Comparison of ENCODE assay signal across 2 cellular contexts in the genomic region with DNA sequence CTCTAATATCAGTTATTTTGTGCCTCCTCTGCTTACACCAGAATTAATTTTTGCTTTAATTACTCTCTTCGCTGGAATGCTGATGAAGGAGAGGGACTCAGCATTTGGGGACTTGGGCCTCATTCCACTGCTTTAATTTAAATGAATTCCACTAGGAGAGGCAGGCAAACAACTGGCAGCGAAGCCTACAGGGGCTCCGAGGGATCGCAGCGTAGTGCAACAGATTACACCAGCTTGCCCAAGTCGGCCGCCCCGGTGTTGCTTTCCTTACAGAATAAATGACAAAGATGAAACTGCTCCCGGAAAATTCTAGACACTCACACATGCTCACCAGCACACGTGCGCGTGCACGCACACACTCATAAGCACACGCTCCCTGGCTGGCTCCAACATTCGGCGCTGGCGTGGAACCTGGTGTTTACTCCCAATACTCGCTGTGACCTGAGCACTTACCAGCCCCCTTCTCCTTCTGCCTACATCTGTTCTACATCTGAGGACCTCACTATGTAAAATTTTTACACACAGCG.
TF ChIP-seq lines count a peak whose summit lies in the region.

No MANE protein-coding gene starts in this region.

TF ChIP-seq in GM23338, 12 proteins besides CTCF, POLR2A, EP300 and RAD21 (continued from another document and continues in another):
- TF ChIP-seq, protein P1, sequence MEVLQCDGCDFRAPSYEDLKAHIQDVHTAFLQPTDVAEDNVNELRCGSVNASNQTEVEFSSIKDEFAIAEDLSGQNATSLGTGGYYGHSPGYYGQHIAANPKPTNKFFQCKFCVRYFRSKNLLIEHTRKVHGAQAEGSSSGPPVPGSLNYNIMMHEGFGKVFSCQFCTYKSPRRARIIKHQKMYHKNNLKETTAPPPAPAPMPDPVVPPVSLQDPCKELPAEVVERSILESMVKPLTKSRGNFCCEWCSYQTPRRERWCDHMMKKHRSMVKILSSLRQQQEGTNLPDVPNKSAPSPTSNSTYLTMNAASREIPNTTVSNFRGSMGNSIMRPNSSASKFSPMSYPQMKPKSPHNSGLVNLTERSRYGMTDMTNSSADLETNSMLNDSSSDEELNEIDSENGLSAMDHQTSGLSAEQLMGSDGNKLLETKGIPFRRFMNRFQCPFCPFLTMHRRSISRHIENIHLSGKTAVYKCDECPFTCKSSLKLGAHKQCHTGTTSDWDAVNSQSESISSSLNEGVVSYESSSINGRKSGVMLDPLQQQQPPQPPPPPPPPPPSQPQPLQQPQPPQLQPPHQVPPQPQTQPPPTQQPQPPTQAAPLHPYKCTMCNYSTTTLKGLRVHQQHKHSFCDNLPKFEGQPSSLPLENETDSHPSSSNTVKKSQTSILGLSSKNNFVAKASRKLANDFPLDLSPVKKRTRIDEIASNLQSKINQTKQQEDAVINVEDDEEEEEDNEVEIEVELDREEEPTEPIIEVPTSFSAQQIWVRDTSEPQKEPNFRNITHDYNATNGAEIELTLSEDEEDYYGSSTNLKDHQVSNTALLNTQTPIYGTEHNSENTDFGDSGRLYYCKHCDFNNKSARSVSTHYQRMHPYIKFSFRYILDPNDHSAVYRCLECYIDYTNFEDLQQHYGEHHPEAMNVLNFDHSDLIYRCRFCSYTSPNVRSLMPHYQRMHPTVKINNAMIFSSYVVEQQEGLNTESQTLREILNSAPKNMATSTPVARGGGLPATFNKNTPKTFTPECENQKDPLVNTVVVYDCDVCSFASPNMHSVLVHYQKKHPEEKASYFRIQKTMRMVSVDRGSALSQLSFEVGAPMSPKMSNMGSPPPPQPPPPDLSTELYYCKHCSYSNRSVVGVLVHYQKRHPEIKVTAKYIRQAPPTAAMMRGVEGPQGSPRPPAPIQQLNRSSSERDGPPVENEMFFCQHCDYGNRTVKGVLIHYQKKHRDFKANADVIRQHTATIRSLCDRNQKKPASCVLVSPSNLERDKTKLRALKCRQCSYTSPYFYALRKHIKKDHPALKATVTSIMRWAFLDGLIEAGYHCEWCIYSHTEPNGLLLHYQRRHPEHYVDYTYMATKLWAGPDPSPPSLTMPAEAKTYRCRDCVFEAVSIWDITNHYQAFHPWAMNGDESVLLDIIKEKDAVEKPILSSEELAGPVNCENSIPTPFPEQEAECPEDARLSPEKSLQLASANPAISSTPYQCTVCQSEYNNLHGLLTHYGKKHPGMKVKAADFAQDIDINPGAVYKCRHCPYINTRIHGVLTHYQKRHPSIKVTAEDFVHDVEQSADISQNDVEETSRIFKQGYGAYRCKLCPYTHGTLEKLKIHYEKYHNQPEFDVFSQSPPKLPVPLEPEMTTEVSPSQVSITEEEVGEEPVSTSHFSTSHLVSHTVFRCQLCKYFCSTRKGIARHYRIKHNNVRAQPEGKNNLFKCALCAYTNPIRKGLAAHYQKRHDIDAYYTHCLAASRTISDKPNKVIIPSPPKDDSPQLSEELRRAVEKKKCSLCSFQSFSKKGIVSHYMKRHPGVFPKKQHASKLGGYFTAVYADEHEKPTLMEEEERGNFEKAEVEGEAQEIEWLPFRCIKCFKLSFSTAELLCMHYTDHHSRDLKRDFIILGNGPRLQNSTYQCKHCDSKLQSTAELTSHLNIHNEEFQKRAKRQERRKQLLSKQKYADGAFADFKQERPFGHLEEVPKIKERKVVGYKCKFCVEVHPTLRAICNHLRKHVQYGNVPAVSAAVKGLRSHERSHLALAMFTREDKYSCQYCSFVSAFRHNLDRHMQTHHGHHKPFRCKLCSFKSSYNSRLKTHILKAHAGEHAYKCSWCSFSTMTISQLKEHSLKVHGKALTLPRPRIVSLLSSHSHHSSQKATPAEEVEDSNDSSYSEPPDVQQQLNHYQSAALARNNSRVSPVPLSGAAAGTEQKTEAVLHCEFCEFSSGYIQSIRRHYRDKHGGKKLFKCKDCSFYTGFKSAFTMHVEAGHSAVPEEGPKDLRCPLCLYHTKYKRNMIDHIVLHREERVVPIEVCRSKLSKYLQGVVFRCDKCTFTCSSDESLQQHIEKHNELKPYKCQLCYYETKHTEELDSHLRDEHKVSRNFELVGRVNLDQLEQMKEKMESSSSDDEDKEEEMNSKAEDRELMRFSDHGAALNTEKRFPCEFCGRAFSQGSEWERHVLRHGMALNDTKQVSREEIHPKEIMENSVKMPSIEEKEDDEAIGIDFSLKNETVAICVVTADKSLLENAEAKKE (CRISPR knock-in tag; IDR thresholded peaks at IDR 0.05) = no peak
- TF ChIP-seq, protein P2, sequence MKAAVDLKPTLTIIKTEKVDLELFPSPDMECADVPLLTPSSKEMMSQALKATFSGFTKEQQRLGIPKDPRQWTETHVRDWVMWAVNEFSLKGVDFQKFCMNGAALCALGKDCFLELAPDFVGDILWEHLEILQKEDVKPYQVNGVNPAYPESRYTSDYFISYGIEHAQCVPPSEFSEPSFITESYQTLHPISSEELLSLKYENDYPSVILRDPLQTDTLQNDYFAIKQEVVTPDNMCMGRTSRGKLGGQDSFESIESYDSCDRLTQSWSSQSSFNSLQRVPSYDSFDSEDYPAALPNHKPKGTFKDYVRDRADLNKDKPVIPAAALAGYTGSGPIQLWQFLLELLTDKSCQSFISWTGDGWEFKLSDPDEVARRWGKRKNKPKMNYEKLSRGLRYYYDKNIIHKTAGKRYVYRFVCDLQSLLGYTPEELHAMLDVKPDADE (IDR thresholded peaks at IDR 0.05) = no peak
- TF ChIP-seq ZNF114 (CRISPR knock-in tag; IDR thresholded peaks at IDR 0.05) (no peak), ZNF331 (CRISPR knock-in tag; IDR thresholded peaks at IDR 0.05; ENCODE audit: low read depth) (no peak), POLR2AphosphoS5 (IDR thresholded peaks at IDR 0.05; ENCODE audit: low read depth) (no peak), EZH2 (IDR thresholded peaks at IDR 0.05; ENCODE audit: low read depth, unreplicated experiment) (no peak), STAT1 (IDR thresholded peaks at IDR 0.05; ENCODE audit: unreplicated experiment) (no peak), CREB1 (CRISPR knock-in tag; IDR thresholded peaks at IDR 0.05; ENCODE audit: low read depth) (no peak), NANOG (IDR thresholded peaks at IDR 0.05; ENCODE audit: borderline replicate concordance) (no peak)

TF ChIP-seq in neural cell, 6 proteins besides CTCF, POLR2A, EP300 and RAD21:
- TF ChIP-seq, protein P3, sequence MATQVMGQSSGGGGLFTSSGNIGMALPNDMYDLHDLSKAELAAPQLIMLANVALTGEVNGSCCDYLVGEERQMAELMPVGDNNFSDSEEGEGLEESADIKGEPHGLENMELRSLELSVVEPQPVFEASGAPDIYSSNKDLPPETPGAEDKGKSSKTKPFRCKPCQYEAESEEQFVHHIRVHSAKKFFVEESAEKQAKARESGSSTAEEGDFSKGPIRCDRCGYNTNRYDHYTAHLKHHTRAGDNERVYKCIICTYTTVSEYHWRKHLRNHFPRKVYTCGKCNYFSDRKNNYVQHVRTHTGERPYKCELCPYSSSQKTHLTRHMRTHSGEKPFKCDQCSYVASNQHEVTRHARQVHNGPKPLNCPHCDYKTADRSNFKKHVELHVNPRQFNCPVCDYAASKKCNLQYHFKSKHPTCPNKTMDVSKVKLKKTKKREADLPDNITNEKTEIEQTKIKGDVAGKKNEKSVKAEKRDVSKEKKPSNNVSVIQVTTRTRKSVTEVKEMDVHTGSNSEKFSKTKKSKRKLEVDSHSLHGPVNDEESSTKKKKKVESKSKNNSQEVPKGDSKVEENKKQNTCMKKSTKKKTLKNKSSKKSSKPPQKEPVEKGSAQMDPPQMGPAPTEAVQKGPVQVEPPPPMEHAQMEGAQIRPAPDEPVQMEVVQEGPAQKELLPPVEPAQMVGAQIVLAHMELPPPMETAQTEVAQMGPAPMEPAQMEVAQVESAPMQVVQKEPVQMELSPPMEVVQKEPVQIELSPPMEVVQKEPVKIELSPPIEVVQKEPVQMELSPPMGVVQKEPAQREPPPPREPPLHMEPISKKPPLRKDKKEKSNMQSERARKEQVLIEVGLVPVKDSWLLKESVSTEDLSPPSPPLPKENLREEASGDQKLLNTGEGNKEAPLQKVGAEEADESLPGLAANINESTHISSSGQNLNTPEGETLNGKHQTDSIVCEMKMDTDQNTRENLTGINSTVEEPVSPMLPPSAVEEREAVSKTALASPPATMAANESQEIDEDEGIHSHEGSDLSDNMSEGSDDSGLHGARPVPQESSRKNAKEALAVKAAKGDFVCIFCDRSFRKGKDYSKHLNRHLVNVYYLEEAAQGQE (IDR thresholded peaks at IDR 0.05; ENCODE audit: borderline replicate concordance) = no peak
- TF ChIP-seq EZH2 (IDR thresholded peaks at IDR 0.05; ENCODE audit: borderline replicate concordance, insufficient read depth, low read length, poor library complexity, severe bottlenecking) = no peak
- TF ChIP-seq SMC3 (conservative IDR thresholded peaks at IDR 0.05; ENCODE audit: poor library complexity) = no peak
- TF ChIP-seq TAF1 (IDR thresholded peaks at IDR 0.05; ENCODE audit: low read depth) = no peak
- TF ChIP-seq MXI1 (conservative IDR thresholded peaks at IDR 0.05; ENCODE audit: poor library complexity, severe bottlenecking) = no peak
- no peak for TF ChIP-seq POLR2AphosphoS5 (IDR thresholded peaks at IDR 0.05)
